2 cellular contexts compared by ENCODE assay signal in genomic region chr20:62835931-62836861, GRCh38.
TF ChIP-seq lines count a peak whose summit lies in the region.

No MANE protein-coding gene starts in this region.

TF ChIP-seq in SK-N-SH, 30 proteins besides CTCF, POLR2A, EP300 and RAD21 (continued from another document):
- TF ChIP-seq MAX (IDR thresholded peaks at IDR 0.05; ENCODE audit: low read depth) (no peak), EZH2phosphoT487 (IDR thresholded peaks at IDR 0.05; ENCODE audit: borderline replicate concordance, low read depth) (no peak)

TF ChIP-seq in SK-N-SH treated with all-trans-retinoic acid at 6 μM for 48 hours, 23 proteins besides CTCF, POLR2A, EP300 and RAD21:
- TF ChIP-seq POU6F1 (CRISPR knock-in tag; IDR thresholded peaks at IDR 0.05; ENCODE audit: borderline replicate concordance, low read depth) (no peak), CSDC2 (CRISPR knock-in tag; IDR thresholded peaks at IDR 0.05) (no peak), ZC3H10 (CRISPR knock-in tag; IDR thresholded peaks at IDR 0.05) (no peak), ARNTL (CRISPR knock-in tag; IDR thresholded peaks at IDR 0.05; ENCODE audit: borderline replicate concordance, low read depth) (no peak), TSHZ2 (CRISPR knock-in tag; IDR thresholded peaks at IDR 0.05) (no peak), SNAI2 (CRISPR knock-in tag; IDR thresholded peaks at IDR 0.05) (no peak), ZNF8 (CRISPR knock-in tag; IDR thresholded peaks at IDR 0.05) (no peak), ZNF565 (CRISPR knock-in tag; conservative IDR thresholded peaks at IDR 0.05; ENCODE audit: low read depth) (no peak)
